In genomic region chr2:171787333-171788072, GRCh38 we compare ENCODE assay signal across 1 cellular context.
TF ChIP-seq lines count a peak whose summit lies in the region.

No MANE protein-coding gene starts in this region.

TF ChIP-seq in WTC11, 78 proteins besides CTCF, POLR2A, EP300 and RAD21 (continued from another document):
- TF ChIP-seq, protein P1, sequence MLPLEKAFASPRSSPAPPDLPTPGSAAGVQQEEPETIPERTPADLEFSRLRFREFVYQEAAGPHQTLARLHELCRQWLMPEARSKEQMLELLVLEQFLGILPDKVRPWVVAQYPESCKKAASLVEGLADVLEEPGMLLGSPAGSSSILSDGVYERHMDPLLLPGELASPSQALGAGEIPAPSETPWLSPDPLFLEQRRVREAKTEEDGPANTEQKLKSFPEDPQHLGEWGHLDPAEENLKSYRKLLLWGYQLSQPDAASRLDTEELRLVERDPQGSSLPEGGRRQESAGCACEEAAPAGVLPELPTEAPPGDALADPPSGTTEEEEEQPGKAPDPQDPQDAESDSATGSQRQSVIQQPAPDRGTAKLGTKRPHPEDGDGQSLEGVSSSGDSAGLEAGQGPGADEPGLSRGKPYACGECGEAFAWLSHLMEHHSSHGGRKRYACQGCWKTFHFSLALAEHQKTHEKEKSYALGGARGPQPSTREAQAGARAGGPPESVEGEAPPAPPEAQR (CRISPR knock-in tag; IDR thresholded peaks at IDR 0.05) = no peak
- TF ChIP-seq ZNF121 (CRISPR knock-in tag; IDR thresholded peaks at IDR 0.05) = no peak
- TF ChIP-seq RELA (CRISPR knock-in tag; IDR thresholded peaks at IDR 0.05; ENCODE audit: borderline replicate concordance) = no peak
- TF ChIP-seq HMGXB4 (CRISPR knock-in tag; IDR thresholded peaks at IDR 0.05) = no peak
- TF ChIP-seq CREM (CRISPR knock-in tag; IDR thresholded peaks at IDR 0.05) = no peak
- no peak for TF ChIP-seq ZBTB43 (CRISPR knock-in tag; IDR thresholded peaks at IDR 0.05)
TF ChIP-seq in WTC11: peak in this region for 0.
